In genomic region chr1:37764888-37765441, GRCh38 we compare ENCODE assay signal across 9 cellular contexts. TPM values are rescaled to one million over a fixed set of nuclear protein-coding genes. Genes with fewer than 3 reads are reported as not detected.
A peak's percentile ranks its signal among the peaks of the same experiment; 100 is the strongest.
DNase-seq lines count a peak whose midpoint lies in the region; ATAC-seq and TF ChIP-seq lines count a peak whose summit lies in the region.
"Had no signal": no experiment of that assay in that cellular context is flagged by ENCODE, and none has a peak within 500 bp of the region (broad histone marks: within the 10 kb centered on the region; RNA-seq: fewer than 3 reads in every experiment).

EPHA10 (minus strand) TSS chr1:37765120; CDS start chr1:37765066, 54 bp downstream.

- H3K27me3 ChIP-seq in transverse colon, result peaks cover 97% of the 10 kb centered on the region

- WGBS in transverse colon (ENCODE audit: low coverage in 1 of 2), 2 donors, result 12 to 30% methylated on average over 8 to 30 of the region's 33 CpGs

- TF ChIP-seq EP300 in transverse colon (IDR thresholded peaks at IDR 0.05; ENCODE audit: low read depth), result no peak

- H3K27ac ChIP-seq in transverse colon, result no peak within 1 kb of the TSS

- H3K4me3 ChIP-seq in transverse colon, result no peak within 1 kb of the TSS

- H3K9me3 ChIP-seq in transverse colon, result no peaks in the 10 kb centered on the region

- H3K36me3 Mint-ChIP-seq in activated naive CD4-positive, alpha-beta T cell treated with anti-CD3 and anti-CD28 coated beads for 36 hours (ENCODE audit: low read depth), result no peaks in the 10 kb centered on the region
- peaks cover 11 to 12% of the 10 kb centered on the region in 2 donors for H3K36me3 Mint-ChIP-seq in activated naive CD4-positive, alpha-beta T cell treated with anti-CD3 and anti-CD28 coated beads, Interleukin-2, amount 50 U/mL, for 72 hours
- peaks cover 4% of the 10 kb centered on the region for H3K36me3 Mint-ChIP-seq in endothelial cell (ENCODE audit: low read depth, unreplicated experiment)
- H3K36me3 Mint-ChIP-seq: T-cell had no signal

- no peak within 1 kb of the TSS for H3K27ac Mint-ChIP-seq in activated naive CD4-positive, alpha-beta T cell treated with anti-CD3 and anti-CD28 coated beads for 36 hours
- no peak within 1 kb of the TSS for H3K27ac Mint-ChIP-seq in activated naive CD4-positive, alpha-beta T cell treated with anti-CD3 and anti-CD28 coated beads, Interleukin-2, amount 50 U/mL, for 72 hours
- H3K27ac Mint-ChIP-seq in endothelial cell (ENCODE audit: unreplicated experiment), result no peak within 1 kb of the TSS
- H3K27ac Mint-ChIP-seq: T-cell had no signal

- no peak for DNase-seq in activated naive CD4-positive, alpha-beta T cell treated with anti-CD3 and anti-CD28 coated beads for 36 hours
- no peak for DNase-seq in activated naive CD4-positive, alpha-beta T cell treated with anti-CD3 and anti-CD28 coated beads, Interleukin-2, amount 50 U/mL, for 72 hours (ENCODE audit: low spot score in 2 of 2)
- DNase-seq in NCI-H748 (lab: John Stamatoyannopoulos, UW; ENCODE audit: unreplicated experiment), result peak; percentile 88
- peak; percentile 16 for DNase-seq in endothelial cell (ENCODE audit: low spot score)
- no peak for DNase-seq in transverse colon
- no peak for DNase-seq in stimulated activated naive CD4-positive, alpha-beta T cell (lab: John Stamatoyannopoulos, UW)

- H3K27me3 Mint-ChIP-seq in activated naive CD4-positive, alpha-beta T cell treated with anti-CD3 and anti-CD28 coated beads for 36 hours (ENCODE audit: low read depth), result peaks cover 66% of the 10 kb centered on the region
- H3K27me3 Mint-ChIP-seq in endothelial cell (ENCODE audit: unreplicated experiment), result peaks cover 33% of the 10 kb centered on the region

- no peak for TF ChIP-seq POLR2A in transverse colon (IDR thresholded peaks at IDR 0.05)

- CTCF ChIA-PET in activated naive CD4-positive, alpha-beta T cell treated with anti-CD3 and anti-CD28 coated beads for 36 hours (lab: Charles Lee), result no interaction called here

- TF ChIP-seq CTCF in endothelial cell (IDR thresholded peaks at IDR 0.05; ENCODE audit: unreplicated experiment) (no peak), transverse colon (IDR thresholded peaks at IDR 0.05) (no peak)

- in situ Hi-C loops in transverse colon (cut with MboI; ENCODE audit: low pct_ligation_motif_present in 1 of 4, low pct_unique_long_range_greater_than_20kb in 1 of 4, low sequenced_read_pairs in 3 of 4), result no loop called here

- peaks cover 0 to 5% (median 0%) of the 10 kb centered on the region in 4 donors for H3K4me1 ChIP-seq in transverse colon

- peaks cover 23% of the 10 kb centered on the region for H3K4me1 Mint-ChIP-seq in activated naive CD4-positive, alpha-beta T cell treated with anti-CD3 and anti-CD28 coated beads for 36 hours (ENCODE audit: low read depth)
- H3K4me1 Mint-ChIP-seq in endothelial cell (ENCODE audit: unreplicated experiment), result peaks cover 19% of the 10 kb centered on the region

- no peaks in the 10 kb centered on the region for H3K9me3 Mint-ChIP-seq in activated naive CD4-positive, alpha-beta T cell treated with anti-CD3 and anti-CD28 coated beads for 36 hours
- peaks cover 0 to 5% of the 10 kb centered on the region in 2 donors for H3K9me3 Mint-ChIP-seq in activated naive CD4-positive, alpha-beta T cell treated with anti-CD3 and anti-CD28 coated beads, Interleukin-2, amount 50 U/mL, for 72 hours
- H3K9me3 Mint-ChIP-seq in endothelial cell (ENCODE audit: unreplicated experiment), result no peaks in the 10 kb centered on the region

- H3K36me3 ChIP-seq in transverse colon, result no peaks in the 10 kb centered on the region

- ATAC-seq in activated naive CD4-positive, alpha-beta T cell treated with anti-CD3 and anti-CD28 coated beads, Interleukin-2, amount 50 U/mL, for 72 hours, result no peak
- no peak for ATAC-seq in GM18858 (IDR thresholded peaks at IDR 0.05; ENCODE audit: unreplicated experiment)
- no peak for ATAC-seq in HG03159 (IDR thresholded peaks at IDR 0.05; ENCODE audit: unreplicated experiment)

- intact Hi-C loops in activated naive CD4-positive, alpha-beta T cell treated with anti-CD3 and anti-CD28 coated beads for 36 hours (cut with micrococcal nuclease), result loop anchor here (2.0 kb wide), 1 partner anchor 30 kb away; no protein-coding TSS in a partner anchor
- intact Hi-C loops in transverse colon (cut with DNase I; ENCODE audit: low total_unique reads), result no loop called here

- peak within 1 kb of the TSS; percentile 39 for H3K4me3 Mint-ChIP-seq in activated naive CD4-positive, alpha-beta T cell treated with anti-CD3 and anti-CD28 coated beads for 36 hours
- no peak within 1 kb of the TSS for H3K4me3 Mint-ChIP-seq in endothelial cell (ENCODE audit: unreplicated experiment)

RNA-seq across cellular contexts. Expression of gene EPHA10, which starts in this region (rescaled TPM):
- under 1 TPM in 1 of 2 experiments, not detected in 1; 0.33 TPM for total RNA-seq in activated naive CD4-positive, alpha-beta T cell treated with anti-CD3 and anti-CD28 coated beads for 36 hours
- 1 to 10 TPM in 1 of 2 donors, under 1 TPM in 1; 0.14 to 3.0 TPM for total RNA-seq in activated naive CD4-positive, alpha-beta T cell treated with anti-CD3 and anti-CD28 coated beads, Interleukin-2, amount 50 U/mL, for 72 hours
- total RNA-seq in endothelial cell (ENCODE audit: unreplicated experiment) (0.13 TPM), transverse colon (10 to 100 TPM; 54.5 to 94.3 (median 77.6) TPM)

Comparison
In these comparisons a context has a peak if more than half of its experiments do, and no peak if none do; other contexts are left out.
1. RNA of gene EPHA10 (total RNA-seq): 54.5 to 94.3 TPM in transverse colon; 0.14 to 3.0 TPM in activated naive CD4-positive, alpha-beta T cell treated with anti-CD3 and anti-CD28 coated beads, Interleukin-2, amount 50 U/mL, for 72 hours, 0.33 TPM in activated naive CD4-positive, alpha-beta T cell treated with anti-CD3 and anti-CD28 coated beads for 36 hours and 0.13 TPM in endothelial cell (single experiment); every median in the first group is over 10 times any median in the second.
2. Peak in DNase-seq in endothelial cell; RNA of the gene not detected or under 1 TPM.